34 cellular contexts compared by ENCODE assay signal in genomic region chr2:88235987-88236386, GRCh38.
"Had no signal": no experiment of that assay in that cellular context is flagged by ENCODE, and none has a peak within 500 bp of the region (broad histone marks: within the 10 kb centered on the region; RNA-seq: fewer than 3 reads in every experiment).

No MANE protein-coding gene starts in this region.

- H3K27me3 ChIP-seq: adrenal gland, body of pancreas, brain microvascular endothelial cell, breast epithelium had no signal

- H3K36me3 ChIP-seq: adrenal gland, brain microvascular endothelial cell, breast epithelium had no signal

- H3K4me3 ChIP-seq: adrenal gland, body of pancreas, breast epithelium had no signal

- H3K27ac ChIP-seq: adrenal gland, body of pancreas, brain microvascular endothelial cell, breast epithelium, VCaP had no signal

- H3K9me3 ChIP-seq: adrenal gland, body of pancreas, breast epithelium had no signal

- DNase-seq: activated B cell treated with CpG ODN at 0.5 μM for 24 hours; activated CD4-positive, alpha-beta memory T cell treated with anti-CD3 and anti-CD28 coated beads for 36 hours; activated CD4-positive, alpha-beta T cell treated with anti-CD3 and anti-CD28 coated beads for 4 hours; activated CD4-positive, alpha-beta T cell treated with anti-CD3 and anti-CD28 coated beads, Interleukin-2, amount 10 ng/mL, durations not matched to agents 24 days and 14 days; activated CD4-positive, alpha-beta T cell treated with anti-CD3 and anti-CD28 coated beads, Interleukin-2, amount 50 U/mL, for 1 hour; activated CD4-positive, alpha-beta T cell treated with anti-CD3 and anti-CD28 coated beads, Interleukin-2, amount 50 U/mL, for 4 hours; activated CD4-positive, CD25-positive, alpha-beta regulatory T cell treated with anti-CD3 and anti-CD28 coated beads, Interleukin-2, amount 50 U/mL, for 72 hours; activated CD8-positive, alpha-beta memory T cell treated with anti-CD3 and anti-CD28 coated beads, Interleukin-2, amount 50 U/mL, for 4 hours; activated CD8-positive, alpha-beta T cell treated with anti-CD3 and anti-CD28 coated beads for 36 hours; activated effector memory CD4-positive, alpha-beta T cell treated with anti-CD3 and anti-CD28 coated beads, Interleukin-2, amount 50 U/mL, for 16 hours; activated gamma-delta T cell treated with Interleukin-2 at 50 U/mL for 16 hours; activated naive CD4-positive, alpha-beta T cell; activated naive CD4-positive, alpha-beta T cell treated with anti-CD3 and anti-CD28 coated beads for 36 hours; activated naive CD4-positive, alpha-beta T cell treated with anti-CD3 and anti-CD28 coated beads, Interleukin-2, amount 50 U/mL, for 16 hours; activated naive CD8-positive, alpha-beta T cell treated with anti-CD3 and anti-CD28 coated beads for 36 hours; activated T-cell treated with anti-CD3 and anti-CD28 coated beads for 4 hours; activated T-cell treated with anti-CD3 and anti-CD28 coated beads, Interleukin-2, amount 50 U/mL, for 1 hour; activated T-cell treated with anti-CD3 and anti-CD28 coated beads, Interleukin-2, amount 50 U/mL, for 4 hours; activated T-cell treated with anti-CD3 and anti-CD28 coated beads, Interleukin-2, amount 50 U/mL, for 72 hours; adrenal gland; amniotic stem cell; aorta; body of pancreas; brain microvascular endothelial cell; central memory CD4-positive, alpha-beta T cell; T-helper 1 cell; T-helper 2 cell; T-helper 9 cell had no signal

- FAIRE-seq: astrocyte, TTC549 had no signal

- ATAC-seq: activated CD8-positive, alpha-beta T cell treated with anti-CD3 and anti-CD28 coated beads for 36 hours; activated naive CD4-positive, alpha-beta T cell treated with anti-CD3 and anti-CD28 coated beads, Interleukin-2, amount 50 U/mL, for 72 hours; activated T-cell treated with anti-CD3 and anti-CD28 coated beads, Interleukin-2, amount 50 U/mL, for 4 hours; activated T-cell treated with anti-CD3 and anti-CD28 coated beads, Interleukin-2, amount 50 U/mL, for 72 hours; activated T-helper 17 cell treated with anti-CD3 and anti-CD28 coated beads, Interleukin-2, amount 50 U/mL, for 72 hours; body of pancreas had no signal

- H3K4me1 ChIP-seq: adrenal gland, body of pancreas, breast epithelium had no signal
